ENCODE assay signal across 14 cellular contexts in genomic region chr17:61152898-61153297, GRCh38.
"Had no signal": no experiment of that assay in that cellular context is flagged by ENCODE, and none has a peak within 500 bp of the region (broad histone marks: within the 10 kb centered on the region; RNA-seq: fewer than 3 reads in every experiment).

No MANE protein-coding gene starts in this region.

- DNase-seq: activated CD4-positive, CD25-positive, alpha-beta regulatory T cell treated with anti-CD3 and anti-CD28 coated beads, Interleukin-2, amount 50 U/mL, for 72 hours; activated naive CD4-positive, alpha-beta T cell treated with anti-CD3 and anti-CD28 coated beads for 36 hours; activated naive CD8-positive, alpha-beta T cell treated with anti-CD3 and anti-CD28 coated beads, Interleukin-2, amount 50 U/mL, for 24 hours; aorta; cerebellar nuclear complex; effector CD8-positive, alpha-beta T cell; foreskin melanocyte; heart right ventricle; left colon; stimulated activated CD4-positive, alpha-beta T cell treated with anti-CD3 and anti-CD28 coated beads, Interleukin-12 subunit alpha, Interleukin-12 subunit beta, amount 100 ng/mL, for 4 hours had no signal

- H3K4me1 Mint-ChIP-seq: activated T-helper 17 cell treated with anti-CD3 and anti-CD28 coated beads, Interleukin-2, amount 50 U/mL, for 72 hours had no signal

- H3K36me3 Mint-ChIP-seq: stimulated activated effector memory CD8-positive, alpha-beta T cell treated with anti-CD3 and anti-CD28 coated beads, Interleukin-12 subunit alpha, Interleukin-12 subunit beta, amount 100 ng/mL, for 72 hours had no signal

- H3K27me3 Mint-ChIP-seq: activated naive CD8-positive, alpha-beta T cell treated with anti-CD3 and anti-CD28 coated beads, Interleukin-2, amount 50 U/mL, for 24 hours; activated T-helper 17 cell treated with anti-CD3 and anti-CD28 coated beads, Interleukin-2, amount 50 U/mL, for 72 hours had no signal

- H3K27ac ChIP-seq: heart right ventricle, parathyroid adenoma had no signal

- H3K9me3 ChIP-seq: heart right ventricle had no signal

- H3K9me3 Mint-ChIP-seq: activated naive CD4-positive, alpha-beta T cell treated with anti-CD3 and anti-CD28 coated beads for 36 hours; activated naive CD8-positive, alpha-beta T cell treated with anti-CD3 and anti-CD28 coated beads, Interleukin-2, amount 50 U/mL, for 24 hours; activated T-helper 17 cell treated with anti-CD3 and anti-CD28 coated beads, Interleukin-2, amount 50 U/mL, for 72 hours; stimulated activated effector memory CD8-positive, alpha-beta T cell treated with anti-CD3 and anti-CD28 coated beads, Interleukin-12 subunit alpha, Interleukin-12 subunit beta, amount 100 ng/mL, for 72 hours had no signal

- H3K27me3 ChIP-seq: heart right ventricle had no signal

- H3K36me3 ChIP-seq: heart right ventricle had no signal

- H3K4me3 Mint-ChIP-seq: activated naive CD4-positive, alpha-beta T cell treated with anti-CD3 and anti-CD28 coated beads for 36 hours; activated naive CD8-positive, alpha-beta T cell treated with anti-CD3 and anti-CD28 coated beads, Interleukin-2, amount 50 U/mL, for 24 hours; activated T-helper 17 cell treated with anti-CD3 and anti-CD28 coated beads, Interleukin-2, amount 50 U/mL, for 72 hours; stimulated activated effector memory CD8-positive, alpha-beta T cell treated with anti-CD3 and anti-CD28 coated beads, Interleukin-12 subunit alpha, Interleukin-12 subunit beta, amount 100 ng/mL, for 72 hours had no signal

- H3K79me2 ChIP-seq: parathyroid adenoma had no signal

- H3K9ac ChIP-seq: parathyroid adenoma had no signal

- H3K27ac Mint-ChIP-seq: activated naive CD4-positive, alpha-beta T cell treated with anti-CD3 and anti-CD28 coated beads for 36 hours; activated naive CD8-positive, alpha-beta T cell treated with anti-CD3 and anti-CD28 coated beads, Interleukin-2, amount 50 U/mL, for 24 hours; activated T-helper 17 cell treated with anti-CD3 and anti-CD28 coated beads, Interleukin-2, amount 50 U/mL, for 72 hours; stimulated activated effector memory CD8-positive, alpha-beta T cell treated with anti-CD3 and anti-CD28 coated beads, Interleukin-12 subunit alpha, Interleukin-12 subunit beta, amount 100 ng/mL, for 72 hours had no signal

- H2AFZ ChIP-seq: parathyroid adenoma had no signal

- H3K4me3 ChIP-seq: heart right ventricle, lung had no signal
